8 cellular contexts compared by ENCODE assay signal in the genomic region with DNA sequence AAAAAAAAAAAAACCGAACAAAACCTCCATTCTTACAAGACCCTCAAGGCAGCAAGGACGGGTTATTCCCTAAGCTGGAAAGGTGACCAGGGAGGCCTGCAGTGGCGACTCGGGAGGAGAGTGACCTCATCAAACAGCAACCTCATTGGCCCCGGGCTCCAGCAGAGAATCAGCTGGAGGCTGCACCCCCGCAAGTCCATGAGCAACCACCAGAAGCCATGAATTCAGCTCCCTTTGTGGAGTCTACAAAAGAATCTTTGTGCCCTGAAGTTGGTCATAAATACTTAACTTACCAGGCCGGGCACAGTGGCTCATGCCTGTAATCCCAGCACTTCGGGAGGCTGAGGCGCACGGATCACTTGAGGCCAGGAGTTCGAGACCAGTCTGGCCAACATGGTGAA.
DNase-seq lines count a peak whose midpoint lies in the region; ATAC-seq and TF ChIP-seq lines count a peak whose summit lies in the region.

No MANE protein-coding gene starts in this region.

- peaks cover 7% of the 10 kb centered on the region for H3K36me3 Mint-ChIP-seq in natural killer cell
- H3K36me3 Mint-ChIP-seq in nephron progenitor cell (ENCODE audit: low read depth) = peaks cover 16% of the 10 kb centered on the region

- peaks cover 15 to 24% of the 10 kb centered on the region in 2 donors for H3K4me1 Mint-ChIP-seq in natural killer cell
- H3K4me1 Mint-ChIP-seq in nephron progenitor cell = peaks cover 28% of the 10 kb centered on the region

- H3K27me3 Mint-ChIP-seq in natural killer cell (ENCODE audit: low read depth in 2 of 2) (peaks cover 7 to 8% of the 10 kb centered on the region in 2 donors), nephron progenitor cell (ENCODE audit: low read depth, poor library complexity) (peaks cover 11% of the 10 kb centered on the region)

- H3K4me3 Mint-ChIP-seq in natural killer cell = no peak overlapping the region
- no peak overlapping the region for H3K4me3 Mint-ChIP-seq in nephron progenitor cell

- H3K27ac ChIP-seq in dorsolateral prefrontal cortex = peak overlapping the region in 51 of 59 donors; percentile 1 to 88 (median 66)

- H3K27me3 ChIP-seq in dorsolateral prefrontal cortex = no peaks in the 10 kb centered on the region

- DNase-seq in Ammon's horn (ENCODE audit: low spot score) = peak; percentile 63
- peak; percentile 51 for DNase-seq in LoVo (ENCODE audit: low spot score)
- DNase-seq in dorsolateral prefrontal cortex = peak in 6 of 10 donors; percentile 29 to 60 (median 54)
- DNase-seq in natural killer cell = no peak
- no peak for DNase-seq in NCI-H1694 treated with DMSO at 0.1 percent for 48 hours (lab: John Stamatoyannopoulos, UW)
- no peak for DNase-seq in nephron progenitor cell

- intact Hi-C loops in dorsolateral prefrontal cortex (cut with DNase I) = loop anchor here in 1 of 2 donors (10.0 kb wide), 1 partner anchor 77 kb away; a partner anchor contains a TSS
- intact Hi-C loops in natural killer cell (cut with micrococcal nuclease) = no loop called here

- ATAC-seq in natural killer cell (no peak), HG03378 (IDR thresholded peaks at IDR 0.05; ENCODE audit: unreplicated experiment) (no peak), HG02588 (IDR thresholded peaks at IDR 0.05; ENCODE audit: unreplicated experiment) (no peak)

- peak in 3 of 56 donors; percentile 5 to 13 (median 9) for TF ChIP-seq CTCF in dorsolateral prefrontal cortex (IDR thresholded peaks at IDR 0.05 in 54 of 56, conservative IDR thresholded peaks at IDR 0.05 in 2 of 56; ENCODE audit: low read depth in 1 of 56, partially characterized antibody in 56 of 56)
- TF ChIP-seq CTCF in natural killer cell (IDR thresholded peaks at IDR 0.05) = no peak
- TF ChIP-seq CTCF in nephron progenitor cell (IDR thresholded peaks at IDR 0.05) = no peak

- H3K9me3 Mint-ChIP-seq in natural killer cell (no peaks in the 10 kb centered on the region), nephron progenitor cell (peaks cover 10% of the 10 kb centered on the region)

- peak overlapping the region; percentile 11 to 75 (median 53) for H3K4me3 ChIP-seq in dorsolateral prefrontal cortex

- H3K27ac Mint-ChIP-seq in natural killer cell = peak overlapping the region; percentile 51 to 98
- no peak overlapping the region for H3K27ac Mint-ChIP-seq in nephron progenitor cell

Comparison
In these comparisons a context has a peak if more than half of its experiments do, and no peak if none do; other contexts are left out.
1. DNase-seq: peak in Ammon's horn (single experiment), LoVo (single experiment) and dorsolateral prefrontal cortex (6 of 10); none in natural killer cell (single experiment), NCI-H1694 treated with DMSO at 0.1 percent for 48 hours (single experiment) and nephron progenitor cell (single experiment).